1 cellular context compared by ENCODE assay signal in the genomic region with DNA sequence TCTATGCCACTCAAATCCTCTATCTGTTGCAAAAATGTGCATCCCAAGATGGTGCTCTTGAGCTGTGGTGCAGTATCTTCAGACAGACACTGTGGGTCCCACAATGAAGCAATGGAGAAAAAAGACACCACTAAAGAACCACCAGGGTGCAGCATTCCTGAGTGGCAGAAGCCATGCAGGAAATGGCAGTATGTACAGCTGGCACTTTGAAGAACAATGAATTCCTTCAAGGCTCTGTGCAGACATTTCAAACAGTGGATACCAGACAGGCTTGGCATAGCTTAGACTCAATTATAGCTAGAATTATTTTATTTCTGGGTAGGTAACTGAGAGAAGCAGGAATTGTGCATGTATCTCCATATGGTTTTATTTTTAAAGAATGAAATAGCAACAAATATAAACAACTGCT.
TF ChIP-seq lines count a peak whose summit lies in the region.

No MANE protein-coding gene starts in this region.

TF ChIP-seq in HepG2, 621 proteins besides CTCF, POLR2A, EP300 and RAD21 (continued from another document and continues in another):
- TF ChIP-seq ZBTB14 (CRISPR knock-in tag; IDR thresholded peaks at IDR 0.05) = no peak
- no peak for TF ChIP-seq GATA4 (IDR thresholded peaks at IDR 0.05; ENCODE audit: borderline replicate concordance, low read depth)
- TF ChIP-seq, protein P1, sequence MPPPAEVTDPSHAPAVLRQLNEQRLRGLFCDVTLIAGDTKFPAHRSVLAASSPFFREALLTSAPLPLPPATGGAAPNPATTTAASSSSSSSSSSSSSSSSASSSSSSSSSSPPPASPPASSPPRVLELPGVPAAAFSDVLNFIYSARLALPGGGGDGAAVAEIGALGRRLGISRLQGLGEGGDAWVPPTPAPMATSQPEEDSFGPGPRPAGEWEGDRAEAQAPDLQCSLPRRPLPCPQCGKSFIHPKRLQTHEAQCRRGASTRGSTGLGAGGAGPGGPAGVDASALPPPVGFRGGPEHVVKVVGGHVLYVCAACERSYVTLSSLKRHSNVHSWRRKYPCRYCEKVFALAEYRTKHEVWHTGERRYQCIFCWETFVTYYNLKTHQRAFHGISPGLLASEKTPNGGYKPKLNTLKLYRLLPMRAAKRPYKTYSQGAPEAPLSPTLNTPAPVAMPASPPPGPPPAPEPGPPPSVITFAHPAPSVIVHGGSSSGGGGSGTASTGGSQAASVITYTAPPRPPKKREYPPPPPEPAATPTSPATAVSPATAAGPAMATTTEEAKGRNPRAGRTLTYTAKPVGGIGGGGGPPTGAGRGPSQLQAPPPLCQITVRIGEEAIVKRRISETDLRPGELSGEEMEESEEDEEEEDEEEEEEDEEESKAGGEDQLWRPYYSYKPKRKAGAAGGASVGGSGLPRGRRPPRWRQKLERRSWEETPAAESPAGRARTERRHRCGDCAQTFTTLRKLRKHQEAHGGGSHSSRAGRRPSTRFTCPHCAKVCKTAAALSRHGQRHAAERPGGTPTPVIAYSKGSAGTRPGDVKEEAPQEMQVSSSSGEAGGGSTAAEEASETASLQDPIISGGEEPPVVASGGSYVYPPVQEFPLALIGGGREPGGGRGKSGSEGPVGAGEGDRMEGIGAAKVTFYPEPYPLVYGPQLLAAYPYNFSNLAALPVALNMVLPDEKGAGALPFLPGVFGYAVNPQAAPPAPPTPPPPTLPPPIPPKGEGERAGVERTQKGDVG (CRISPR knock-in tag; IDR thresholded peaks at IDR 0.05; ENCODE audit: borderline replicate concordance) = no peak
- no peak for TF ChIP-seq MEIS1 (CRISPR knock-in tag; IDR thresholded peaks at IDR 0.05; ENCODE audit: borderline replicate concordance)
- no peak for TF ChIP-seq ZFAT (CRISPR knock-in tag; conservative IDR thresholded peaks at IDR 0.05)
- TF ChIP-seq HOXA3 (CRISPR knock-in tag; IDR thresholded peaks at IDR 0.05) = peak; percentile 24; the same call in 1 of the 2 replicates
- TF ChIP-seq SIN3B (IDR thresholded peaks at IDR 0.05; ENCODE audit: low read length) = no peak
- no peak for TF ChIP-seq ZNF276 (CRISPR knock-in tag; IDR thresholded peaks at IDR 0.05; ENCODE audit: low read depth)
- TF ChIP-seq BRD4 (CRISPR knock-in tag; IDR thresholded peaks at IDR 0.05) = no peak
- 0 out of 2 replicates have a peak, but pooled peaks have one; percentile 13 for TF ChIP-seq NFYB (CRISPR knock-in tag; IDR thresholded peaks at IDR 0.05)
- 0 out of 2 replicates have a peak, but pooled peaks have one; percentile 45 for TF ChIP-seq ZNF205 (CRISPR knock-in tag; IDR thresholded peaks at IDR 0.05)
- no peak for TF ChIP-seq ARID3A (IDR thresholded peaks at IDR 0.05; ENCODE audit: low read depth, low read length)
- TF ChIP-seq GTF3A (CRISPR knock-in tag; conservative IDR thresholded peaks at IDR 0.05) = no peak
- no peak for TF ChIP-seq MAFK (conservative IDR thresholded peaks at IDR 0.05 in 1 of 2, IDR thresholded peaks at IDR 0.05 in 1 of 2; ENCODE audit: low read length in 2 of 2)
- TF ChIP-seq ETV6 (CRISPR knock-in tag; conservative IDR thresholded peaks at IDR 0.05) = no peak
- TF ChIP-seq THYN1 (CRISPR knock-in tag; IDR thresholded peaks at IDR 0.05; ENCODE audit: borderline replicate concordance, low read depth) = 0 out of 2 replicates have a peak, but pooled peaks have one; percentile 45
- TF ChIP-seq, protein P2, sequence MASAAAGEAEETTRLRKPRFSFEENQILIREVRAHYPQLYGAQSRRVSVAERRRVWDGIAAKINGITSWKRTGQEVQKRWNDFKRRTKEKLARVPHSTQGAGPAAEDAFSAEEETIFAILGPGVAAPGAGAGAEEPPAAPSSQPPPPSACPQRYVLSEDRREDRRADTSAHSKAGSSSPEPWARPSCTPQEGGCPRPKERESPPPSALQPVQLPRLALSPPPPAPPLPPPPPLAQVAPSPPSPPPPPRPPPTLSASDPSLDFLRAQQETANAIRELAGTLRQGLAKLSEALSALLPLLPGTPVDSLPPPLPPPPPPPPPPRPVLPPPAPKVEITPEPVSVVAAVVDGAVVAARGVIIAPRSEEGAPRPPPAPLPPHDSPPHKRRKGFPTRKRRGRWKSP (CRISPR knock-in tag; IDR thresholded peaks at IDR 0.05) = no peak
- no peak for TF ChIP-seq LCORL (IDR thresholded peaks at IDR 0.05)
- TF ChIP-seq LCORL (CRISPR knock-in tag; IDR thresholded peaks at IDR 0.05) = 0 out of 2 replicates have a peak, but pooled peaks have one; percentile 39
- peak; percentile 66; the same call in 1 of the 2 replicates for TF ChIP-seq ZNF614 (CRISPR knock-in tag; IDR thresholded peaks at IDR 0.05; ENCODE audit: borderline replicate concordance)
- no peak for TF ChIP-seq PRDM4 (CRISPR knock-in tag; IDR thresholded peaks at IDR 0.05; ENCODE audit: borderline replicate concordance)
- TF ChIP-seq, protein P3, sequence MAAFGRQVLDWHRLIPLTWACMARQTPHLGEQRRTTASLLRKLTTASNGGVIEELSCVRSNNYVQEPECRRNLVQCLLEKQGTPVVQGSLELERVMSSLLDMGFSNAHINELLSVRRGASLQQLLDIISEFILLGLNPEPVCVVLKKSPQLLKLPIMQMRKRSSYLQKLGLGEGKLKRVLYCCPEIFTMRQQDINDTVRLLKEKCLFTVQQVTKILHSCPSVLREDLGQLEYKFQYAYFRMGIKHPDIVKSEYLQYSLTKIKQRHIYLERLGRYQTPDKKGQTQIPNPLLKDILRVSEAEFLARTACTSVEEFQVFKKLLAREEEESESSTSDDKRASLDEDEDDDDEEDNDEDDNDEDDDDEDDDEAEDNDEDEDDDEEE (CRISPR knock-in tag; IDR thresholded peaks at IDR 0.05) = no peak
- TF ChIP-seq ZFYVE20 (CRISPR knock-in tag; IDR thresholded peaks at IDR 0.05; ENCODE audit: borderline replicate concordance, low read depth) = no peak
- TF ChIP-seq RNF2 (conservative IDR thresholded peaks at IDR 0.05; ENCODE audit: low read depth) = no peak
- TF ChIP-seq ZFP90 (CRISPR knock-in tag; IDR thresholded peaks at IDR 0.05; ENCODE audit: borderline replicate concordance) = no peak
- no peak for TF ChIP-seq ATF5 (CRISPR knock-in tag; IDR thresholded peaks at IDR 0.05; ENCODE audit: low read depth)
- TF ChIP-seq SP2 (CRISPR knock-in tag; IDR thresholded peaks at IDR 0.05) = no peak
- TF ChIP-seq POGZ (CRISPR knock-in tag; IDR thresholded peaks at IDR 0.05) = peak; percentile 53; the same call in 1 of the 2 replicates
- no peak for TF ChIP-seq USF2 (IDR thresholded peaks at IDR 0.05; ENCODE audit: low read depth, low read length)
- TF ChIP-seq USF2 (CRISPR knock-in tag; IDR thresholded peaks at IDR 0.05; ENCODE audit: borderline replicate concordance) = no peak
- no peak for TF ChIP-seq HNRNPUL1 (IDR thresholded peaks at IDR 0.05; ENCODE audit: low read depth, low read length)
- TF ChIP-seq NCOA5 (CRISPR knock-in tag; IDR thresholded peaks at IDR 0.05) = no peak
- peak; percentile 44; the same call in 1 of the 2 replicates for TF ChIP-seq SMAD3 (CRISPR knock-in tag; IDR thresholded peaks at IDR 0.05)
- no peak for TF ChIP-seq ZFP36L2 (CRISPR knock-in tag; IDR thresholded peaks at IDR 0.05)
- no peak for TF ChIP-seq MLLT10 (CRISPR knock-in tag; IDR thresholded peaks at IDR 0.05)
- no peak for TF ChIP-seq PAX8 (CRISPR knock-in tag; IDR thresholded peaks at IDR 0.05; ENCODE audit: borderline replicate concordance)
- TF ChIP-seq ZNF660 (CRISPR knock-in tag; IDR thresholded peaks at IDR 0.05; ENCODE audit: borderline replicate concordance, low read depth) = no peak
- TF ChIP-seq ZNF234 (CRISPR knock-in tag; conservative IDR thresholded peaks at IDR 0.05) = no peak
- TF ChIP-seq ZNF777 (CRISPR knock-in tag; IDR thresholded peaks at IDR 0.05) = no peak
- 0 out of 2 replicates have a peak, but pooled peaks have one; percentile 60 for TF ChIP-seq ZNF335 (CRISPR knock-in tag; IDR thresholded peaks at IDR 0.05)
- TF ChIP-seq MAF1 (CRISPR knock-in tag; IDR thresholded peaks at IDR 0.05; ENCODE audit: borderline replicate concordance) = no peak
